ENCODE assay signal across 21 cellular contexts in genomic region chr1:220043646-220044045, GRCh38. TPM values are rescaled to one million over a fixed set of nuclear protein-coding genes. Genes with fewer than 3 reads are reported as not detected.
DNase-seq lines count a peak whose midpoint lies in the region; ATAC-seq and TF ChIP-seq lines count a peak whose summit lies in the region.
"Had no signal": no experiment of that assay in that cellular context is flagged by ENCODE, and none has a peak within 500 bp of the region (broad histone marks: within the 10 kb centered on the region; RNA-seq: fewer than 3 reads in every experiment).

No MANE protein-coding gene starts in this region.

- ATAC-seq in central memory CD8-positive, alpha-beta T cell (replicated peaks; ENCODE audit: extremely low read depth, poor library complexity, severe bottlenecking), result no peak
- ATAC-seq in stimulated activated naive CD8-positive, alpha-beta T cell treated with anti-CD3 and anti-CD28 coated beads, Interleukin-15, amount 100 ng/mL, for 72 hours, result no peak
- ATAC-seq in GM18867 (IDR thresholded peaks at IDR 0.05; ENCODE audit: unreplicated experiment), result no peak
- ATAC-seq: esophagus mucosa, left cardiac atrium, Right ventricle myocardium inferior, upper lobe of right lung had no signal

- CTCF ChIA-PET in MCF 10A (lab: Yijun Ruan, JAX), result no interaction called here
- CTCF ChIA-PET in mammary epithelial cell (lab: Charles Lee; ENCODE audit: low non-redundant PET), result no interaction called here
- CTCF ChIA-PET in OCI-LY7 (lab: Charles Lee; ENCODE audit: unreplicated experiment), result no interaction called here
- CTCF ChIA-PET in GM10248 (lab: Yijun Ruan, JAX), result interaction anchor here (1.4 to 2.1 kb wide), 2 partner anchors 11 to 55 kb away, joined by 6 read pairs; no protein-coding TSS in a partner anchor

- H3K9me3 ChIP-seq in mammary epithelial cell (replicated peaks; ENCODE audit: insufficient read depth, low read length), result no peaks in the 10 kb centered on the region
- H3K9me3 ChIP-seq in OCI-LY7 (ENCODE audit: low read length), result no peaks in the 10 kb centered on the region
- H3K9me3 ChIP-seq: upper lobe of right lung had no signal

- intact Hi-C loops in MCF 10A (cut with micrococcal nuclease) (loop anchor here (5.0 kb wide), 1 partner anchor 36 kb away; no protein-coding TSS in a partner anchor), mammary epithelial cell (cut with micrococcal nuclease) (no loop called here), OCI-LY7 (cut with micrococcal nuclease; ENCODE audit: unreplicated experiment) (no loop called here)

- H2AFZ ChIP-seq in mammary epithelial cell (ENCODE audit: low read depth, low read length), result no peak overlapping the region
- H2AFZ ChIP-seq in OCI-LY7 (ENCODE audit: low read length), result no peak overlapping the region
- H2AFZ ChIP-seq: hepatocyte had no signal

- H3K27ac ChIP-seq in mammary epithelial cell (ENCODE audit: insufficient read depth, low read depth, low read length), result no peak overlapping the region
- no peak overlapping the region for H3K27ac ChIP-seq in OCI-LY7 (ENCODE audit: low read depth, low read length, poor library complexity, severe bottlenecking)
- H3K27ac ChIP-seq: coronary artery, hepatocyte, upper lobe of right lung had no signal

- peak overlapping the region; percentile 100 for H3K4me3 Mint-ChIP-seq in MCF 10A (ENCODE audit: unreplicated experiment)
- peak overlapping the region; percentile 8 for H3K4me3 Mint-ChIP-seq in central memory CD8-positive, alpha-beta T cell
- H3K4me3 Mint-ChIP-seq in stimulated activated naive CD8-positive, alpha-beta T cell treated with anti-CD3 and anti-CD28 coated beads, Interleukin-15, amount 100 ng/mL, for 72 hours, result peak overlapping the region; percentile 57 to 63

- TF ChIP-seq CTCF in MCF 10A (IDR thresholded peaks at IDR 0.05; ENCODE audit: unreplicated experiment) (no peak), mammary epithelial cell (conservative IDR thresholded peaks at IDR 0.05 in 1 of 2, IDR thresholded peaks at IDR 0.05 in 1 of 2; ENCODE audit: extremely low read depth in 1 of 2, insufficient read depth in 1 of 2, low read depth in 1 of 2, low read length in 2 of 2) (no peak), OCI-LY7 (conservative IDR thresholded peaks at IDR 0.05; ENCODE audit: low read length) (no peak), GM10248 (IDR thresholded peaks at IDR 0.05; ENCODE audit: control extremely low read depth, extremely low read depth, low read depth, missing control alignments) (no peak)

- H3K27me3 Mint-ChIP-seq in MCF 10A (ENCODE audit: insufficient read depth, unreplicated experiment), result no peaks in the 10 kb centered on the region
- no peaks in the 10 kb centered on the region for H3K27me3 Mint-ChIP-seq in central memory CD8-positive, alpha-beta T cell
- no peaks in the 10 kb centered on the region for H3K27me3 Mint-ChIP-seq in stimulated activated naive CD8-positive, alpha-beta T cell treated with anti-CD3 and anti-CD28 coated beads, Interleukin-15, amount 100 ng/mL, for 72 hours

- no peak overlapping the region for H3K9ac ChIP-seq in mammary epithelial cell (ENCODE audit: insufficient read depth, low read length)

- no peak overlapping the region for H3K27ac Mint-ChIP-seq in MCF 10A (ENCODE audit: low read depth, unreplicated experiment)
- H3K27ac Mint-ChIP-seq in central memory CD8-positive, alpha-beta T cell (ENCODE audit: low read depth), result no peak overlapping the region
- H3K27ac Mint-ChIP-seq in stimulated activated naive CD8-positive, alpha-beta T cell treated with anti-CD3 and anti-CD28 coated beads, Interleukin-15, amount 100 ng/mL, for 72 hours, result peak overlapping the region; percentile 49 to 81

- dilution Hi-C loops in mammary epithelial cell (cut with HindIII; ENCODE audit: low sequenced_read_pairs), result no loop called here

- WGBS in mammary epithelial cell (ENCODE audit: low coverage, missing lambda C conversion rate), result 100% methylated on average over 2 of the region's 2 CpGs

- no peaks in the 10 kb centered on the region for H3K9me3 Mint-ChIP-seq in MCF 10A (ENCODE audit: unreplicated experiment)
- no peaks in the 10 kb centered on the region for H3K9me3 Mint-ChIP-seq in central memory CD8-positive, alpha-beta T cell
- H3K9me3 Mint-ChIP-seq in stimulated activated naive CD8-positive, alpha-beta T cell treated with anti-CD3 and anti-CD28 coated beads, Interleukin-15, amount 100 ng/mL, for 72 hours, result no peaks in the 10 kb centered on the region

- peaks cover 6% of the 10 kb centered on the region for H3K36me3 ChIP-seq in mammary epithelial cell (ENCODE audit: insufficient read depth, low read length)
- H3K36me3 ChIP-seq in OCI-LY7 (ENCODE audit: insufficient read depth, low read length), result peaks cover 56% of the 10 kb centered on the region

- peaks cover 67% of the 10 kb centered on the region for H3K36me3 Mint-ChIP-seq in MCF 10A (ENCODE audit: insufficient read depth, unreplicated experiment)
- peaks cover 33% of the 10 kb centered on the region for H3K36me3 Mint-ChIP-seq in central memory CD8-positive, alpha-beta T cell (ENCODE audit: insufficient read depth)

- POLR2A ChIA-PET in MCF 10A (lab: Yijun Ruan, JAX) (no interaction called here), OCI-LY7 (lab: Charles Lee) (no interaction called here), GM10248 (lab: Yijun Ruan, JAX) (interaction anchor here (0.6 kb wide), 1 partner anchor 32 kb away, joined by 3 read pairs; no protein-coding TSS in a partner anchor)

- DNase-seq in MCF 10A (ENCODE audit: unreplicated experiment) (no peak), mammary epithelial cell (no peak), OCI-LY7 (ENCODE audit: low spot score) (no peak), GM10248 (ENCODE audit: extremely low spot score) (no peak), ureter (ENCODE audit: low spot score) (no peak)
- no peak for DNase-seq in central memory CD8-positive, alpha-beta T cell (ENCODE audit: low spot score in 2 of 2)
- DNase-seq in stimulated activated naive CD8-positive, alpha-beta T cell treated with anti-CD3 and anti-CD28 coated beads, Interleukin-15, amount 100 ng/mL, for 72 hours, result no peak
- DNase-seq: AML-193; amygdala; KBM-7; left cardiac atrium; NCI-H1694 treated with DMSO at 0.1 percent for 48 hours; NCI-H748 treated with DMSO at 0.1 percent for 48 hours; retina; stimulated activated CD4-positive, alpha-beta T cell treated with anti-CD3 and anti-CD28 coated beads, Interleukin-2, amount 100 ng/mL, for 24 hours; upper lobe of right lung had no signal

- no peaks in the 10 kb centered on the region for H3K9me2 ChIP-seq in OCI-LY7 (ENCODE audit: insufficient read depth, low read length)

- H3K27me3 ChIP-seq in mammary epithelial cell (ENCODE audit: insufficient read depth, low read length), result no peaks in the 10 kb centered on the region
- H3K27me3 ChIP-seq: hepatocyte, upper lobe of right lung had no signal

- H4K20me1 ChIP-seq in mammary epithelial cell (ENCODE audit: insufficient read depth, low read length) (no peaks in the 10 kb centered on the region), OCI-LY7 (ENCODE audit: insufficient read depth, low read length) (peaks cover 17% of the 10 kb centered on the region; the same call in 1 of the 2 replicates)

- H3K4me1 Mint-ChIP-seq in MCF 10A (ENCODE audit: insufficient read depth, unreplicated experiment), result peaks cover 21% of the 10 kb centered on the region
- peaks cover 26% of the 10 kb centered on the region for H3K4me1 Mint-ChIP-seq in central memory CD8-positive, alpha-beta T cell
- peaks cover 47% of the 10 kb centered on the region for H3K4me1 Mint-ChIP-seq in stimulated activated naive CD8-positive, alpha-beta T cell treated with anti-CD3 and anti-CD28 coated beads, Interleukin-15, amount 100 ng/mL, for 72 hours

- no peaks in the 10 kb centered on the region for H3K4me1 ChIP-seq in mammary epithelial cell (ENCODE audit: insufficient read depth, low read length)
- H3K4me1 ChIP-seq in OCI-LY7 (ENCODE audit: insufficient read depth, low read length, poor library complexity, severe bottlenecking), result peaks cover 25% of the 10 kb centered on the region

- peaks cover 66% of the 10 kb centered on the region for H3K79me2 ChIP-seq in mammary epithelial cell (ENCODE audit: insufficient read depth, low read length)
- H3K79me2 ChIP-seq in OCI-LY7 (ENCODE audit: insufficient read depth, low read depth, low read length), result peaks cover 65% of the 10 kb centered on the region

- BruUV-seq in MCF 10A (replicated peaks; lab: Mats Ljungman, UMichigan), result no TSS peak
- no TSS peak for BruUV-seq in mammary epithelial cell (replicated peaks; lab: Mats Ljungman, UMichigan)
- no TSS peak for BruUV-seq in OCI-LY7 (replicated peaks; lab: Mats Ljungman, UMichigan)

- in situ Hi-C loops in mammary epithelial cell (cut with MboI; ENCODE audit: low sequenced_read_pairs in 2 of 2), result no loop called here

- H3K4me3 ChIP-seq in mammary epithelial cell (replicated peaks in 1 of 3; ENCODE audit: insufficient read depth in 1 of 3, low read depth in 2 of 3, low read length in 3 of 3) (no peak overlapping the region), OCI-LY7 (ENCODE audit: low read depth, low read length, poor library complexity, severe bottlenecking) (peak overlapping the region; percentile 89)
- H3K4me3 ChIP-seq: coronary artery, hepatocyte, upper lobe of right lung had no signal

- no peak overlapping the region for H3K4me2 ChIP-seq in mammary epithelial cell (ENCODE audit: insufficient read depth, low read depth, low read length)
- peak overlapping the region; percentile 67 for H3K4me2 ChIP-seq in OCI-LY7 (ENCODE audit: low read length)

RNA-seq across cellular contexts. Expression of gene EPRS1, which starts 2.7 kb away (rescaled TPM):
- total RNA-seq in MCF 10A (2022) (476 and 612 TPM in 2 replicates), mammary epithelial cell (100 to 1,000 TPM; 164 to 171 TPM), OCI-LY7 (2022) (174 and 175 TPM in 2 replicates), ureter (164 TPM)
- 53.9 TPM for polyA plus RNA-seq in mammary epithelial cell
- polyA minus RNA-seq in mammary epithelial cell, result 281 TPM
- total RNA-seq in OCI-LY7 (2014; rRNA removed; shearing (Covaris generic)), result 93.1 and 101 TPM in 2 replicates

RNA-seq across cellular contexts. Expression of gene BPNT1, which starts 45.9 kb away (rescaled TPM):
- total RNA-seq in MCF 10A (2022) (39.2 and 44.6 TPM in 2 replicates), mammary epithelial cell (10 to 100 TPM; 27.7 to 32.2 TPM), OCI-LY7 (2022) (73.3 and 98.5 TPM in 2 replicates), ureter (25.5 TPM)
- 50.9 TPM for polyA plus RNA-seq in mammary epithelial cell
- polyA minus RNA-seq in mammary epithelial cell, result 136 TPM
- 43.0 and 48.7 TPM in 2 replicates for total RNA-seq in OCI-LY7 (2014; rRNA removed; shearing (Covaris generic))

RNA-seq across cellular contexts. Expression of gene IARS2, which starts 50.3 kb away (rescaled TPM):
- 151 and 158 TPM in 2 replicates for total RNA-seq in MCF 10A (2022)
- total RNA-seq in mammary epithelial cell, result 10 to 100 TPM; 69.8 to 78.1 TPM
- 26.9 TPM for polyA plus RNA-seq in mammary epithelial cell
- polyA minus RNA-seq in mammary epithelial cell, result 128 TPM
- total RNA-seq in OCI-LY7 (2014; rRNA removed; shearing (Covaris generic)), result 57.2 and 62.6 TPM in 2 replicates
- total RNA-seq in OCI-LY7 (2022), result 90.2 and 91.3 TPM in 2 replicates
- total RNA-seq in ureter, result 53.2 TPM

Comparison
In these comparisons a context has a peak if more than half of its experiments do, and no peak if none do; other contexts are left out.
1. H3K27ac Mint-ChIP-seq: peak in stimulated activated naive CD8-positive, alpha-beta T cell treated with anti-CD3 and anti-CD28 coated beads, Interleukin-15, amount 100 ng/mL, for 72 hours (2 of 2); none in MCF 10A (single experiment) and central memory CD8-positive, alpha-beta T cell (single experiment).
2. H3K4me3 Mint-ChIP-seq: peak in every context shown above with its lines; median percentile 100 in MCF 10A; 60 in stimulated activated naive CD8-positive, alpha-beta T cell treated with anti-CD3 and anti-CD28 coated beads, Interleukin-15, amount 100 ng/mL, for 72 hours; 8 in central memory CD8-positive, alpha-beta T cell.